ENCODE assay signal across 8 cellular contexts in genomic region chr7:137992042-137992737, GRCh38.
DNase-seq lines count a peak whose midpoint lies in the region; ATAC-seq and TF ChIP-seq lines count a peak whose summit lies in the region.

No MANE protein-coding gene starts in this region.

- H3K36me3 Mint-ChIP-seq in activated naive CD4-positive, alpha-beta T cell treated with anti-CD3 and anti-CD28 coated beads, Interleukin-2, amount 10 ng/mL, durations not matched to agents 7 days and 5 days: peaks cover 9% of the 10 kb centered on the region

- ATAC-seq in HG02678 (IDR thresholded peaks at IDR 0.05; ENCODE audit: unreplicated experiment): no peak

- H3K36me3 ChIP-seq in muscle layer of duodenum (ENCODE audit: control insufficient read depth in 1 of 2, insufficient read depth in 2 of 2, low read length in 2 of 2): no peaks in the 10 kb centered on the region

- no peak overlapping the region for H3K4me3 Mint-ChIP-seq in activated naive CD4-positive, alpha-beta T cell treated with anti-CD3 and anti-CD28 coated beads, Interleukin-2, amount 10 ng/mL, durations not matched to agents 7 days and 5 days

- no peak for TF ChIP-seq CTCF in coronary artery (IDR thresholded peaks at IDR 0.05)

- peak overlapping the region; percentile 58 for H3K27ac Mint-ChIP-seq in activated naive CD4-positive, alpha-beta T cell treated with anti-CD3 and anti-CD28 coated beads, Interleukin-2, amount 10 ng/mL, durations not matched to agents 7 days and 5 days

- no peaks in the 10 kb centered on the region for H3K9me3 ChIP-seq in muscle layer of duodenum (ENCODE audit: control insufficient read depth in 1 of 2, low read length in 2 of 2)

- H3K4me1 ChIP-seq in muscle layer of duodenum (ENCODE audit: control insufficient read depth in 1 of 2, insufficient read depth in 2 of 2, low read length in 2 of 2): peaks cover 29 to 75% of the 10 kb centered on the region in 2 donors

- H3K27me3 Mint-ChIP-seq in activated naive CD4-positive, alpha-beta T cell treated with anti-CD3 and anti-CD28 coated beads, Interleukin-2, amount 10 ng/mL, durations not matched to agents 7 days and 5 days: no peaks in the 10 kb centered on the region

- no peaks in the 10 kb centered on the region for H3K9me3 Mint-ChIP-seq in activated naive CD4-positive, alpha-beta T cell treated with anti-CD3 and anti-CD28 coated beads, Interleukin-2, amount 10 ng/mL, durations not matched to agents 7 days and 5 days

- H3K27ac ChIP-seq in coronary artery (peak overlapping the region; percentile 79 to 88), muscle layer of duodenum (ENCODE audit: low read length) (peak overlapping the region; percentile 81)

- no peak for DNase-seq in activated naive CD4-positive, alpha-beta T cell treated with anti-CD3 and anti-CD28 coated beads, Interleukin-2, amount 10 ng/mL, durations not matched to agents 7 days and 5 days
- no peak for DNase-seq in activated naive CD4-positive, alpha-beta T cell (lab: John Stamatoyannopoulos, UW)
- DNase-seq in coronary artery (ENCODE audit: low spot score): no peak
- DNase-seq in NCI-H524 (lab: John Stamatoyannopoulos, UW): no peak
- no peak for DNase-seq in inferior parietal cortex (ENCODE audit: extremely low spot score)
- DNase-seq in GDM1 (lab: John Stamatoyannopoulos, UW): no peak

- CTCF ChIA-PET in activated naive CD4-positive, alpha-beta T cell treated with anti-CD3 and anti-CD28 coated beads, Interleukin-2, amount 10 ng/mL, durations not matched to agents 7 days and 5 days (lab: Charles Lee): interaction anchor here (0.6 to 6.8 kb wide), 7 partner anchors 12 to 1796 kb away, joined by 3 to 36 read pairs (median 4); partner anchors contain the start of gene CREB3L2

- no peaks in the 10 kb centered on the region for H3K27me3 ChIP-seq in muscle layer of duodenum (ENCODE audit: low read depth, low read length)

- H3K4me1 Mint-ChIP-seq in activated naive CD4-positive, alpha-beta T cell treated with anti-CD3 and anti-CD28 coated beads, Interleukin-2, amount 10 ng/mL, durations not matched to agents 7 days and 5 days: peaks cover 32% of the 10 kb centered on the region

- H3K4me3 ChIP-seq in coronary artery: peak overlapping the region; percentile 41
- H3K4me3 ChIP-seq in muscle layer of duodenum (ENCODE audit: low read depth in 1 of 2, low read length in 2 of 2): peak overlapping the region; percentile 4 to 25
